11 cellular contexts compared by ENCODE assay signal in the genomic region with DNA sequence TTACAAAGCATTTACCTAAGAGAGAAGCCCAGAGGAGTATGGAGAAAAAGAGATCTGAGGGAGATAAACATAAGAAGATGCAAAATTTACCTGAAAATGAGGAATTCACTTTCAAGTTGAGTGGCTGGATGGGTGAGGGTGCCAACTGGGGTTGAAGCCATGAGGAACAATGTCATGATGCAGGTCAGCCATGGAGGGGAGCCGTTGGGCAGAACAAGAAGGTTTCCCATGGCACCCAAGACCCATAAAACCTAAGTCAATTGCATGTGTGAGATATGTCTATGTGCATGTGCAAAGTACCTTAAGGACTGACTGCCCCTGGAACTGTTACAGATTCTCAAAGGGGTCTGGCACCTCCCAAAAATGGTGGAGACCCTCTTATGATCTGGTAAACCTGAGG. TPM values are rescaled to one million over a fixed set of nuclear protein-coding genes. Genes with fewer than 3 reads are reported as not detected.
DNase-seq lines count a peak whose midpoint lies in the region; ATAC-seq and TF ChIP-seq lines count a peak whose summit lies in the region.
"Had no signal": no experiment of that assay in that cellular context is flagged by ENCODE, and none has a peak within 500 bp of the region (broad histone marks: within the 10 kb centered on the region; RNA-seq: fewer than 3 reads in every experiment).

No MANE protein-coding gene starts in this region.

- H3K27me3 ChIP-seq in breast epithelium = no peaks in the 10 kb centered on the region
- no peaks in the 10 kb centered on the region for H3K27me3 ChIP-seq in hepatocyte
- H3K27me3 ChIP-seq in upper lobe of left lung = no peaks in the 10 kb centered on the region

- H3K36me3 Mint-ChIP-seq in MCF 10A (ENCODE audit: insufficient read depth, unreplicated experiment) (peaks cover 6% of the 10 kb centered on the region), glutamatergic neuron (ENCODE audit: unreplicated experiment) (no peaks in the 10 kb centered on the region)
- H3K36me3 Mint-ChIP-seq: activated CD4-positive, alpha-beta memory T cell treated with anti-CD3 and anti-CD28 coated beads for 36 hours; naive thymus-derived CD8-positive, alpha-beta T cell had no signal

- H3K9me3 Mint-ChIP-seq in MCF 10A (ENCODE audit: unreplicated experiment) = no peaks in the 10 kb centered on the region
- H3K9me3 Mint-ChIP-seq in glutamatergic neuron (ENCODE audit: unreplicated experiment) = no peaks in the 10 kb centered on the region
- H3K9me3 Mint-ChIP-seq: activated CD4-positive, alpha-beta memory T cell treated with anti-CD3 and anti-CD28 coated beads for 36 hours had no signal

- POLR2A ChIA-PET in MCF 10A (lab: Yijun Ruan, JAX) = no interaction called here

- H3K4me3 Mint-ChIP-seq in MCF 10A (ENCODE audit: unreplicated experiment) (no peak overlapping the region), glutamatergic neuron (ENCODE audit: unreplicated experiment) (no peak overlapping the region)
- H3K4me3 Mint-ChIP-seq: activated CD4-positive, alpha-beta memory T cell treated with anti-CD3 and anti-CD28 coated beads for 36 hours; naive thymus-derived CD8-positive, alpha-beta T cell had no signal

- H3K4me1 ChIP-seq in breast epithelium = no peaks in the 10 kb centered on the region
- no peaks in the 10 kb centered on the region for H3K4me1 ChIP-seq in hepatocyte (ENCODE audit: insufficient read depth)
- H3K4me1 ChIP-seq in upper lobe of left lung = no peaks in the 10 kb centered on the region

- 47% methylated on average over 1 of the region's 1 CpG for WGBS in hepatocyte (ENCODE audit: low lambda C conversion rate, missing lambda C conversion rate)
- 22 to 42% methylated on average over 1 of the region's 1 CpG for WGBS in upper lobe of left lung, 2 donors

- intact Hi-C loops in MCF 10A (cut with micrococcal nuclease) = no loop called here
- intact Hi-C loops in breast epithelium (cut with DNase I; ENCODE audit: low total_unique reads) = no loop called here
- intact Hi-C loops in sciatic nerve (cut with DNase I) = no loop called here

- peak; percentile 38 for DNase-seq in MCF 10A (ENCODE audit: unreplicated experiment)
- DNase-seq in breast epithelium (ENCODE audit: low spot score in 2 of 2) = no peak
- DNase-seq in amniotic epithelial cell (ENCODE audit: low read depth) = peak; percentile 53
- peak; percentile 50 for DNase-seq in hepatocyte (ENCODE audit: low spot score)
- no peak for DNase-seq in upper lobe of left lung
- DNase-seq in NCI-H1048 (lab: John Stamatoyannopoulos, UW) = no peak
- DNase-seq in sciatic nerve (ENCODE audit: low spot score) = no peak
- no peak for DNase-seq in glutamatergic neuron
- DNase-seq: activated CD4-positive, alpha-beta memory T cell treated with anti-CD3 and anti-CD28 coated beads for 36 hours; naive thymus-derived CD8-positive, alpha-beta T cell; NCI-H510A treated with DMSO at 0.1 percent for 48 hours had no signal

- TF ChIP-seq EP300 in upper lobe of left lung (IDR thresholded peaks at IDR 0.05) = no peak

- no peaks in the 10 kb centered on the region for H3K4me1 Mint-ChIP-seq in MCF 10A (ENCODE audit: insufficient read depth, unreplicated experiment)
- H3K4me1 Mint-ChIP-seq in glutamatergic neuron (ENCODE audit: low read depth, unreplicated experiment) = no peaks in the 10 kb centered on the region
- H3K4me1 Mint-ChIP-seq: naive thymus-derived CD8-positive, alpha-beta T cell had no signal

- no peak overlapping the region for H3K4me2 ChIP-seq in hepatocyte

- no peaks in the 10 kb centered on the region for H3K79me2 ChIP-seq in hepatocyte

- no TSS peak for BruUV-seq in MCF 10A (replicated peaks; lab: Mats Ljungman, UMichigan)

- H3K9me2 ChIP-seq in hepatocyte (replicated peaks; ENCODE audit: insufficient read depth) = no peaks in the 10 kb centered on the region

- H3K36me3 ChIP-seq in breast epithelium = no peaks in the 10 kb centered on the region
- H3K36me3 ChIP-seq in hepatocyte (replicated peaks; ENCODE audit: insufficient read depth, low read depth) = no peaks in the 10 kb centered on the region
- no peaks in the 10 kb centered on the region for H3K36me3 ChIP-seq in upper lobe of left lung

- CTCF ChIA-PET in MCF 10A (lab: Yijun Ruan, JAX) = interaction anchor here (0.7 to 2.7 kb wide), 4 partner anchors 523 to 1017 kb away, joined by 3 to 5 read pairs (median 3); no protein-coding TSS in a partner anchor

- H2AFZ ChIP-seq in hepatocyte = no peak overlapping the region

- peaks cover 34% of the 10 kb centered on the region for H3K27me3 Mint-ChIP-seq in MCF 10A (ENCODE audit: insufficient read depth, unreplicated experiment)
- no peaks in the 10 kb centered on the region for H3K27me3 Mint-ChIP-seq in glutamatergic neuron (ENCODE audit: unreplicated experiment)
- H3K27me3 Mint-ChIP-seq: activated CD4-positive, alpha-beta memory T cell treated with anti-CD3 and anti-CD28 coated beads for 36 hours; naive thymus-derived CD8-positive, alpha-beta T cell had no signal

- H3K27ac Mint-ChIP-seq in MCF 10A (ENCODE audit: low read depth, unreplicated experiment) (no peak overlapping the region), glutamatergic neuron (ENCODE audit: unreplicated experiment) (no peak overlapping the region)
- H3K27ac Mint-ChIP-seq: activated CD4-positive, alpha-beta memory T cell treated with anti-CD3 and anti-CD28 coated beads for 36 hours; naive thymus-derived CD8-positive, alpha-beta T cell had no signal

- H4K20me1 ChIP-seq in hepatocyte (ENCODE audit: insufficient read depth, poor library complexity, severe bottlenecking) = no peaks in the 10 kb centered on the region

- H3K9me3 ChIP-seq in breast epithelium (peaks cover 0 to 9% of the 10 kb centered on the region in 2 donors), hepatocyte (ENCODE audit: low read depth) (no peaks in the 10 kb centered on the region), upper lobe of left lung (no peaks in the 10 kb centered on the region)

- ATAC-seq in upper lobe of left lung (ENCODE audit: low FRiP score in 2 of 2) (no peak), sciatic nerve (no peak)
- ATAC-seq: naive thymus-derived CD8-positive, alpha-beta T cell had no signal

- TF ChIP-seq POLR2A in breast epithelium (IDR thresholded peaks at IDR 0.05) (no peak), upper lobe of left lung (IDR thresholded peaks at IDR 0.05) (no peak)

- no peak overlapping the region for H3K4me3 ChIP-seq in breast epithelium
- no peak overlapping the region for H3K4me3 ChIP-seq in hepatocyte
- H3K4me3 ChIP-seq in upper lobe of left lung = no peak overlapping the region

- no peak overlapping the region for H3K27ac ChIP-seq in breast epithelium
- H3K27ac ChIP-seq in hepatocyte = no peak overlapping the region
- no peak overlapping the region for H3K27ac ChIP-seq in upper lobe of left lung

- TF ChIP-seq CTCF in MCF 10A (IDR thresholded peaks at IDR 0.05; ENCODE audit: unreplicated experiment) (peak; percentile 25), breast epithelium (IDR thresholded peaks at IDR 0.05) (no peak), hepatocyte (IDR thresholded peaks at IDR 0.05; ENCODE audit: poor library complexity) (peak; percentile 40), upper lobe of left lung (IDR thresholded peaks at IDR 0.05) (peak in 5 of 6 experiments; percentile 13 to 28 (median 14)), glutamatergic neuron (IDR thresholded peaks at IDR 0.05; ENCODE audit: partially characterized antibody, unreplicated experiment) (no peak)

RNA-seq across cellular contexts. Expression of a gene that starts 46.6 kb away (rescaled TPM):
- total RNA-seq in MCF 10A (2022) (10.2 and 10.5 TPM in 2 replicates), breast epithelium (10 to 100 TPM; 12.3 to 15.2 (median 14.7) TPM), hepatocyte (27.5 and 36.5 TPM in 2 replicates), upper lobe of left lung (10 to 100 TPM in 2 of 6 donors, 1 to 10 TPM in 4; 6.2 to 13.4 (median 9.2) TPM), sciatic nerve (28.9 TPM), glutamatergic neuron (ENCODE audit: unreplicated experiment) (4.4 TPM)
- 11.7 and 16.8 TPM in 2 replicates for polyA plus RNA-seq in hepatocyte
- total RNA-seq: activated CD4-positive, alpha-beta memory T cell treated with anti-CD3 and anti-CD28 coated beads for 36 hours; naive thymus-derived CD8-positive, alpha-beta T cell had no signal
- polyA plus RNA-seq: naive thymus-derived CD8-positive, alpha-beta T cell had no signal

Comparison
In these comparisons a context has a peak if more than half of its experiments do, and no peak if none do; other contexts are left out.
1. DNase-seq: peak in MCF 10A (single experiment), amniotic epithelial cell (single experiment) and hepatocyte (single experiment); none in breast epithelium (0 of 2), upper lobe of left lung (0 of 2), NCI-H1048 (single experiment), sciatic nerve (single experiment) and glutamatergic neuron (single experiment).
2. CTCF ChIP-seq: peak in MCF 10A (single experiment), hepatocyte (single experiment) and upper lobe of left lung (5 of 6); none in breast epithelium (0 of 3) and glutamatergic neuron (single experiment).